28 cellular contexts compared by ENCODE assay signal in the genomic region with DNA sequence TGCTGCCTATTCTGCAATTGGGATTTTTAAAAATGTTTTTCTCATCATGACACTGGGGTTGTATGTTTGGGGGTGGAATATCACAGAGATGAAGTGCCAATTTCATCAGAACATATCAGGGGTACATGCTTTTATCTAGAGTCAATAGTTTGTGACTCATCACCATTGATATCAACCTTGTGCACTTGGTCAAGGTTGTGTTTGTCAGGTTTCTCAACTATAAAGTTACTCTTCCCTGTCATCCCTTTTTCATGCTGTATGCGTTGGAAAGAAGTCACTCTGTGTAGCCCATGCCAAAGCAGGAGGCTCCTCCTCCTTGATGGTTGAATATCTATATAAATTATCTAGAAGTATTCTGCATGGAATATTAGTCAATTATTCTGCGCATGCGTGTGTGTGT.
"Had no signal": no experiment of that assay in that cellular context is flagged by ENCODE, and none has a peak within 500 bp of the region (broad histone marks: within the 10 kb centered on the region; RNA-seq: fewer than 3 reads in every experiment).

No MANE protein-coding gene starts in this region.

- H3K36me3 ChIP-seq: neural progenitor cell, ovary, stomach, thoracic aorta, thyroid gland, tibial nerve, upper lobe of left lung, vagina had no signal

- H3K4me3 ChIP-seq: neural progenitor cell, ovary, psoas muscle, skin epidermis, stomach, thoracic aorta, thyroid gland, tibial nerve, upper lobe of left lung, vagina had no signal

- H3K79me2 ChIP-seq: parathyroid adenoma had no signal

- H3K9me3 ChIP-seq: ovary, thoracic aorta, thyroid gland had no signal

- ATAC-seq: natural killer cell; psoas muscle; right cardiac atrium; sciatic nerve; stimulated activated effector memory CD8-positive, alpha-beta T cell treated with anti-CD3 and anti-CD28 coated beads, Interleukin-12 subunit alpha, Interleukin-12 subunit beta, amount 100 ng/mL, for 72 hours; stimulated activated naive B cell treated with anti-CD40 and anti-IgM and Interleukin-4, amounts not matched to agents 10 μg/mL and 1 μg/mL and 100 μg/mL, for 72 hours had no signal

- DNase-seq: natural killer cell; occipital lobe; ovary; posterior cingulate gyrus; psoas muscle; right cardiac atrium; stimulated activated CD4-positive, alpha-beta T cell treated with anti-CD3 and anti-CD28 coated beads, Interleukin-15, amount 100 ng/mL, for 24 hours; stimulated activated CD4-positive, alpha-beta T cell treated with anti-CD3 and anti-CD28 coated beads, Interleukin-2, amount 100 ng/mL, for 24 hours; stimulated activated CD4-positive, alpha-beta T cell treated with anti-CD3 and anti-CD28 coated beads, Interleukin-2, amount 100 ng/mL, for 48 hours; stimulated activated CD4-positive, alpha-beta T cell treated with anti-CD3 and anti-CD28 coated beads, Interleukin-4, amount 100 ng/mL, for 24 hours; stimulated activated naive B cell treated with anti-CD40 and anti-IgM and Interleukin-4, amounts not matched to agents 10 μg/mL and 1 μg/mL and 100 μg/mL, for 72 hours; stimulated activated naive CD4-positive, alpha-beta T cell treated with Interleukin-2 at 50 U/mL for 16 hours; stomach; thyroid gland; trophoblast cell; upper lobe of left lung had no signal

- H3K9ac ChIP-seq: neural progenitor cell, parathyroid adenoma had no signal

- H3K27me3 Mint-ChIP-seq: progenitor cell of endocrine pancreas; stimulated activated naive B cell treated with anti-CD40 and anti-IgM and Interleukin-4, amounts not matched to agents 10 μg/mL and 1 μg/mL and 100 μg/mL, for 72 hours had no signal

- H3K36me3 Mint-ChIP-seq: natural killer cell; neural progenitor cell; stimulated activated effector memory CD8-positive, alpha-beta T cell treated with anti-CD3 and anti-CD28 coated beads, Interleukin-12 subunit alpha, Interleukin-12 subunit beta, amount 100 ng/mL, for 72 hours; stimulated activated naive B cell treated with anti-CD40 and anti-IgM and Interleukin-4, amounts not matched to agents 10 μg/mL and 1 μg/mL and 100 μg/mL, for 72 hours had no signal

- H3K27me3 ChIP-seq: neural progenitor cell, ovary, stomach, thyroid gland, tibial nerve, upper lobe of left lung, vagina had no signal

- H3K27ac Mint-ChIP-seq: natural killer cell; nephron; neural progenitor cell; progenitor cell of endocrine pancreas; stimulated activated effector memory CD8-positive, alpha-beta T cell treated with anti-CD3 and anti-CD28 coated beads, Interleukin-12 subunit alpha, Interleukin-12 subunit beta, amount 100 ng/mL, for 72 hours; stimulated activated naive B cell treated with anti-CD40 and anti-IgM and Interleukin-4, amounts not matched to agents 10 μg/mL and 1 μg/mL and 100 μg/mL, for 72 hours; stimulated activated naive CD8-positive, alpha-beta T cell treated with anti-CD3 and anti-CD28 coated beads, Interleukin-15, Interleukin-2, amounts not matched to agents 100 ng/mL and 50 ng/mL, for 24 hours had no signal

- H3K4me2 ChIP-seq: neural progenitor cell had no signal

- H3K4me1 ChIP-seq: neural progenitor cell, parathyroid adenoma, psoas muscle, stomach, thyroid gland, tibial nerve, upper lobe of left lung, vagina had no signal

- H3K27ac ChIP-seq: neural progenitor cell, ovary, parathyroid adenoma, psoas muscle, skin epidermis, stomach, thoracic aorta, thyroid gland, tibial nerve, upper lobe of left lung, vagina had no signal

- H3K9me3 Mint-ChIP-seq: stimulated activated effector memory CD8-positive, alpha-beta T cell treated with anti-CD3 and anti-CD28 coated beads, Interleukin-12 subunit alpha, Interleukin-12 subunit beta, amount 100 ng/mL, for 72 hours had no signal

- FAIRE-seq: urothelium cell line had no signal

- H2AFZ ChIP-seq: neural progenitor cell, parathyroid adenoma had no signal

- H3K4me3 Mint-ChIP-seq: natural killer cell; nephron; neural progenitor cell; stimulated activated effector memory CD8-positive, alpha-beta T cell treated with anti-CD3 and anti-CD28 coated beads, Interleukin-12 subunit alpha, Interleukin-12 subunit beta, amount 100 ng/mL, for 72 hours; stimulated activated naive B cell treated with anti-CD40 and anti-IgM and Interleukin-4, amounts not matched to agents 10 μg/mL and 1 μg/mL and 100 μg/mL, for 72 hours; stimulated activated naive CD8-positive, alpha-beta T cell treated with anti-CD3 and anti-CD28 coated beads, Interleukin-15, Interleukin-2, amounts not matched to agents 100 ng/mL and 50 ng/mL, for 24 hours had no signal

- H3K4me1 Mint-ChIP-seq: natural killer cell; nephron; stimulated activated effector memory CD8-positive, alpha-beta T cell treated with anti-CD3 and anti-CD28 coated beads, Interleukin-12 subunit alpha, Interleukin-12 subunit beta, amount 100 ng/mL, for 72 hours; stimulated activated naive B cell treated with anti-CD40 and anti-IgM and Interleukin-4, amounts not matched to agents 10 μg/mL and 1 μg/mL and 100 μg/mL, for 72 hours had no signal
